22 cellular contexts compared by ENCODE assay signal in genomic region chr7:49433794-49434193, GRCh38.
DNase-seq lines count a peak whose midpoint lies in the region; ATAC-seq, FAIRE-seq and TF ChIP-seq lines count a peak whose summit lies in the region.
"Had no signal": no experiment of that assay in that cellular context is flagged by ENCODE, and none has a peak within 500 bp of the region (broad histone marks: within the 10 kb centered on the region; RNA-seq: fewer than 3 reads in every experiment).

No MANE protein-coding gene starts in this region.

- no peak overlapping the region for H4K5ac ChIP-seq in H1 (ENCODE audit: insufficient read length, low read depth, low read length)

- no peak for ATAC-seq in GM21825 (IDR thresholded peaks at IDR 0.05; ENCODE audit: unreplicated experiment)

- H2AFZ ChIP-seq in OCI-LY3 (ENCODE audit: low read depth, low read length) (0 out of 2 replicates have a peak overlapping the region, but pooled peaks have one; percentile 13), H1 (ENCODE audit: low read length) (peak overlapping the region; percentile 27; the same call in 1 of the 2 replicates)

- H3K36me3 ChIP-seq in OCI-LY3 (replicated peaks; ENCODE audit: low read depth, low read length) (no peaks in the 10 kb centered on the region), H1 (ENCODE audit: control insufficient read depth in 2 of 4, insufficient read depth in 4 of 4, low read length in 3 of 4) (no peaks in the 10 kb centered on the region)

- no peak overlapping the region for H2BK20ac ChIP-seq in H1 (ENCODE audit: low read length)

- H3K23me2 ChIP-seq in H1 (ENCODE audit: low read depth, low read length) = peaks cover 6% of the 10 kb centered on the region

- no peak overlapping the region for H4K91ac ChIP-seq in H1 (replicated peaks; ENCODE audit: insufficient read length, low read length)

- no peak overlapping the region for H2AK5ac ChIP-seq in H1 (ENCODE audit: low read depth, low read length)

- H2BK12ac ChIP-seq in H1 (ENCODE audit: low read depth, low read length) = no peak overlapping the region

- DNase-seq in Caki2 (ENCODE audit: low read depth) = peak; percentile 18
- DNase-seq in MV-4-11 (lab: John Stamatoyannopoulos, UW) = peak; percentile 80
- DNase-seq in H1 (ENCODE audit: low read depth in 1 of 2, low spot score in 2 of 2) = no peak
- DNase-seq in activated CD8-positive, alpha-beta memory T cell treated with anti-CD3 and anti-CD28 coated beads for 24 hours = no peak
- DNase-seq in GM19240 (ENCODE audit: insufficient read length, low spot score) = no peak
- no peak for DNase-seq in NCI-H2081 (lab: John Stamatoyannopoulos, UW)
- DNase-seq: AML-193; CD8-positive, alpha-beta memory T cell; DMS79; GOT3; KG1; NCI-H1417; NCI-H1694 treated with DMSO at 0.1 percent for 48 hours; NCI-H446; NCI-H526; SHP77; T-helper 2 cell had no signal

- H3K79me1 ChIP-seq in H1 (ENCODE audit: low read depth, low read length) = no peaks in the 10 kb centered on the region

- no peak overlapping the region for H3K4me3 ChIP-seq in OCI-LY3 (ENCODE audit: low read length)
- no peak overlapping the region for H3K4me3 ChIP-seq in H1 (ENCODE audit: extremely low read depth in 1 of 4, insufficient read depth in 2 of 4, low read depth in 3 of 4, low read length in 4 of 4)
- H3K4me3 ChIP-seq: SK-N-MC had no signal

- in situ Hi-C loops in Caki2 (cut with HindIII; ENCODE audit: low pct_unique_long_range_greater_than_20kb, low sequenced_read_pairs) = no loop called here

- H3K9me3 ChIP-seq in OCI-LY3 (ENCODE audit: insufficient read depth, low read length) = no peaks in the 10 kb centered on the region
- H3K9me3 ChIP-seq in H1 (ENCODE audit: insufficient read depth in 2 of 2, low read depth in 1 of 2, low read length in 1 of 2) = no peaks in the 10 kb centered on the region

- no peak for FAIRE-seq in H1 (lab: Jason Lieb, UNC)
- FAIRE-seq: HTR-8/SVneo had no signal

- no peak overlapping the region for H2BK15ac ChIP-seq in H1 (ENCODE audit: low read length)

- POLR2A ChIA-PET in H1 (lab: Charles Lee; ENCODE audit: partially characterized antibody) = no interaction called here

- H3K27ac ChIP-seq in OCI-LY3 (ENCODE audit: low read length) (no peak overlapping the region), H1 (ENCODE audit: low read depth, low read length) (no peak overlapping the region; the same call in 1 of the 2 replicates)
- H3K27ac ChIP-seq: C4-2B, SK-N-MC had no signal

- H3K4me2 ChIP-seq in OCI-LY3 (ENCODE audit: low read length) (peak overlapping the region; percentile 11; the same call in 1 of the 2 replicates), H1 (ENCODE audit: insufficient read depth in 1 of 2, low read depth in 2 of 2, low read length in 2 of 2) (no peak overlapping the region)

- H3K4ac ChIP-seq in H1 (replicated peaks; ENCODE audit: insufficient read length, low read depth, low read length) = no peak overlapping the region

- no peak overlapping the region for H3K23ac ChIP-seq in H1 (ENCODE audit: insufficient read length)

- no peak for TF ChIP-seq RAD21 in H1 (IDR thresholded peaks at IDR 0.05 in 1 of 2, conservative IDR thresholded peaks at IDR 0.05 in 1 of 2; ENCODE audit: low read depth in 2 of 2, low read length in 2 of 2)

- H3K27me3 ChIP-seq in OCI-LY3 (ENCODE audit: low read depth, low read length) = no peaks in the 10 kb centered on the region
- no peaks in the 10 kb centered on the region for H3K27me3 ChIP-seq in H1 (replicated peaks in 1 of 4; ENCODE audit: control insufficient read depth in 3 of 4, extremely low read depth in 1 of 4, insufficient read depth in 3 of 4, low read length in 3 of 4)

- no peak overlapping the region for H4K8ac ChIP-seq in H1 (ENCODE audit: extremely low read depth, insufficient read depth, low read length)

- no peak overlapping the region for H2BK120ac ChIP-seq in H1 (replicated peaks; ENCODE audit: low read depth, low read length)

- H3K9ac ChIP-seq in OCI-LY3 (ENCODE audit: low read length) (no peak overlapping the region), H1 (replicated peaks in 1 of 4; ENCODE audit: extremely low read depth in 1 of 4, low read depth in 3 of 4, low read length in 3 of 4) (no peak overlapping the region)

- no peak overlapping the region for H3K18ac ChIP-seq in H1 (ENCODE audit: extremely low read depth, low read length)

- CTCF ChIA-PET in H1 (lab: Charles Lee; ENCODE audit: partially characterized antibody) = interaction anchor here (1.0 kb wide), 1 partner anchor 192 kb away, joined by 3 read pairs; no protein-coding TSS in a partner anchor

- no peak for TF ChIP-seq POLR2A in H1 (IDR thresholded peaks at IDR 0.05; ENCODE audit: control extremely low read depth in 1 of 2, low read depth in 2 of 2, low read length in 2 of 2)

- H2BK5ac ChIP-seq in H1 (ENCODE audit: low read depth, low read length) = no peak overlapping the region

- peaks cover 7% of the 10 kb centered on the region; the same call in 1 of the 2 replicates for H3K4me1 ChIP-seq in OCI-LY3 (ENCODE audit: low read length)
- H3K4me1 ChIP-seq in H1 (replicated peaks in 1 of 4; ENCODE audit: control insufficient read depth in 3 of 4, insufficient read depth in 4 of 4, low read length in 3 of 4) = no peaks in the 10 kb centered on the region

- H4K20me1 ChIP-seq in OCI-LY3 (ENCODE audit: insufficient read depth, low read length) = no peaks in the 10 kb centered on the region
- H4K20me1 ChIP-seq in H1 (replicated peaks in 1 of 2; ENCODE audit: control insufficient read depth in 1 of 2, insufficient read depth in 2 of 2, low read length in 2 of 2) = peaks cover 0 to 3% of the 10 kb centered on the region in 2 experiments

- TF ChIP-seq CTCF in OCI-LY3 (IDR thresholded peaks at IDR 0.05; ENCODE audit: low read depth, low read length) = no peak
- no peak for TF ChIP-seq CTCF in H1 (IDR thresholded peaks at IDR 0.05; ENCODE audit: control extremely low read depth in 1 of 3, insufficient read depth in 1 of 3, low read depth in 1 of 3, low read length in 3 of 3)

- no peak overlapping the region for H3K14ac ChIP-seq in H1 (ENCODE audit: insufficient read length)

- TF ChIP-seq EP300 in H1 (IDR thresholded peaks at IDR 0.05; ENCODE audit: borderline replicate concordance in 1 of 2, low read depth in 2 of 2, low read length in 2 of 2) = no peak

- H3K79me2 ChIP-seq in OCI-LY3 (ENCODE audit: low read length) (no peaks in the 10 kb centered on the region), H1 (ENCODE audit: control insufficient read depth in 1 of 2, insufficient read depth in 2 of 2, low read length in 2 of 2) (no peaks in the 10 kb centered on the region)

- no peak overlapping the region for H3K56ac ChIP-seq in H1 (replicated peaks; ENCODE audit: insufficient read length, low read depth, low read length)

TF ChIP-seq in H1, 55 proteins besides CTCF, POLR2A, EP300 and RAD21:
- TF ChIP-seq SP1 (IDR thresholded peaks at IDR 0.05; ENCODE audit: low read depth, low read length) (no peak), GABPA (IDR thresholded peaks at IDR 0.05; ENCODE audit: borderline replicate concordance, insufficient read depth, low read length) (no peak), CEBPB (IDR thresholded peaks at IDR 0.05; ENCODE audit: low read depth, low read length) (no peak), SIX5 (IDR thresholded peaks at IDR 0.05; ENCODE audit: low read depth, low read length) (no peak), JUND (IDR thresholded peaks at IDR 0.05; ENCODE audit: low read length) (no peak), BACH1 (IDR thresholded peaks at IDR 0.05; ENCODE audit: low read length) (no peak), CBX8 (IDR thresholded peaks at IDR 0.05; ENCODE audit: borderline replicate concordance, low read depth, low read length) (no peak), MAFK (IDR thresholded peaks at IDR 0.05; ENCODE audit: low read depth, low read length) (no peak), TEAD4 (IDR thresholded peaks at IDR 0.05; ENCODE audit: low read depth, low read length) (no peak), JUN (IDR thresholded peaks at IDR 0.05; ENCODE audit: low read depth, low read length) (no peak), BRCA1 (IDR thresholded peaks at IDR 0.05; ENCODE audit: low read depth, low read length) (no peak)
TF ChIP-seq in H1: peak in this region for 0.

Comparison
In these comparisons a context has a peak if more than half of its experiments do, and no peak if none do; other contexts are left out.
1. DNase-seq: peak in Caki2 (single experiment) and MV-4-11 (single experiment); none in H1 (0 of 2), activated CD8-positive, alpha-beta memory T cell treated with anti-CD3 and anti-CD28 coated beads for 24 hours (single experiment), GM19240 (single experiment) and NCI-H2081 (0 of 2).